ENCODE assay signal across 8 cellular contexts in the genomic region with DNA sequence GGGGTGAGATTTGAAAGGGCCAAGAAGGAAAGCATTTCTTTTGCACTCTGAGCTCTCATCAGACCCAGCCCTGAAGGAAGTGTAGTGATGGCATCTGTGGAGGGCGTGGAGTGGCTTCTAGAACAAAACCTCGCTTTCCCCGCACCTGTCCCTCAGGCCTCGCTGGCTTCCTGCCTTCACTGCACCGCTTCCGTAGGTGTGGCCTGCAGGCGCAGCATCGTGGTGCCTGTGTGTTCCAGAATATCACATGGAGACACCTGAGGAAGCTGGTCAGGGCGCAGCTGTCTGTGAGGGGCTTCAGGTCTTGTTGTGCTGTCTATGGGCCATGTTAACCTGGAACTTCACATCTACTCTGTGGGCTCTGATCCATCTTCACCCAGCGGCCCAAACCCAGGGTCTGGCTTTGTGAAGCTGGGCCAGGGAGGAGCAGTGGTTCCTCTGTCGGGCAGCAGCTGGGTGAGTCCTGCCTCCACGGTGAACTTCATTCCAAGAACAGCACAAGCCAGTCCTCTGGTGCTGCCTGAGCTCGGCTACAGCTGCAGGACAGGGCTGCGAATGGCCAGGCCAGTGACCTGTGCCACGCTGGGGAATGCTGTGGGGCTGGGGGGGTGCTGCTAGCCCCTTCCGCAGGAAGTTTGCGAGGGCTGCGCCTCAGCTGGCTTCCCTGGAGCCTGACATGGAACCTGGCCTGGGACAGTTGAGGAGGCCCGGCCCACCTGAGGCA. TPM values are rescaled to one million over a fixed set of nuclear protein-coding genes. Genes with fewer than 3 reads are reported as not detected.
DNase-seq lines count a peak whose midpoint lies in the region; ATAC-seq and TF ChIP-seq lines count a peak whose summit lies in the region.

No MANE protein-coding gene starts in this region.

- H2AFZ ChIP-seq in neural progenitor cell (replicated peaks): no peak overlapping the region

- TF ChIP-seq CTCF in endodermal cell (conservative IDR thresholded peaks at IDR 0.05) (no peak), omental fat pad (IDR thresholded peaks at IDR 0.05) (no peak), neural progenitor cell (IDR thresholded peaks at IDR 0.05) (no peak)

- H3K4me1 Mint-ChIP-seq in endodermal cell (peaks cover 3% of the 10 kb centered on the region), neural progenitor cell (peaks cover 10% of the 10 kb centered on the region)

- H3K36me3 Mint-ChIP-seq in endodermal cell (ENCODE audit: low read depth) (peaks cover 22% of the 10 kb centered on the region), neural progenitor cell (peaks cover 8% of the 10 kb centered on the region)

- H3K36me3 ChIP-seq in endodermal cell (ENCODE audit: control insufficient read depth, insufficient read depth, low read length) (peaks cover 39% of the 10 kb centered on the region), rectal smooth muscle tissue (ENCODE audit: control insufficient read depth, insufficient read depth, low read length) (peaks cover 14% of the 10 kb centered on the region), neural progenitor cell (no peaks in the 10 kb centered on the region)

- DNase-seq in G401 (ENCODE audit: low spot score): peak; percentile 35
- peak; percentile 22 to 40 for DNase-seq in activated CD4-positive, alpha-beta T cell treated with anti-CD3 and anti-CD28 coated beads, Interleukin-2, amount 50 U/mL, for 24 hours (ENCODE audit: low read depth in 1 of 2, low spot score in 1 of 2)
- peak; percentile 59 for DNase-seq in endodermal cell
- DNase-seq in omental fat pad (ENCODE audit: low spot score): no peak
- no peak for DNase-seq in NCI-H146 treated with DMSO at 0.1 percent for 48 hours (lab: John Stamatoyannopoulos, UW; ENCODE audit: unreplicated experiment)
- no peak for DNase-seq in neural progenitor cell (ENCODE audit: low spot score)

- no peak overlapping the region for H3K27ac Mint-ChIP-seq in endodermal cell
- H3K27ac Mint-ChIP-seq in neural progenitor cell: no peak overlapping the region

- H3K9ac ChIP-seq in endodermal cell (ENCODE audit: extremely low read depth, low read length, poor library complexity, severe bottlenecking): no peak overlapping the region
- no peak overlapping the region for H3K9ac ChIP-seq in rectal smooth muscle tissue (ENCODE audit: low read length)
- H3K9ac ChIP-seq in neural progenitor cell: no peak overlapping the region

- H3K9me3 ChIP-seq in endodermal cell (ENCODE audit: control insufficient read depth, low read length) (no peaks in the 10 kb centered on the region), neural progenitor cell (ENCODE audit: low read depth) (no peaks in the 10 kb centered on the region)

- in situ Hi-C loops in G401 (cut with HindIII; ENCODE audit: low sequenced_read_pairs): no loop called here

- H3K4me1 ChIP-seq in endodermal cell (ENCODE audit: control insufficient read depth, insufficient read depth, low read length): no peaks in the 10 kb centered on the region
- H3K4me1 ChIP-seq in rectal smooth muscle tissue (ENCODE audit: control insufficient read depth, insufficient read depth, low read length): peaks cover 39% of the 10 kb centered on the region
- no peaks in the 10 kb centered on the region for H3K4me1 ChIP-seq in neural progenitor cell

- H3K4me2 ChIP-seq in neural progenitor cell: no peak overlapping the region

- no peaks in the 10 kb centered on the region for H3K27me3 Mint-ChIP-seq in endodermal cell (ENCODE audit: insufficient read depth)
- H3K27me3 Mint-ChIP-seq in neural progenitor cell (ENCODE audit: insufficient read depth, low read depth): peaks cover 7% of the 10 kb centered on the region

- 92 to 93% methylated on average over 15 to 19 of the region's 19 CpGs for WGBS in endodermal cell (ENCODE audit: insufficient coverage in 1 of 2, insufficient read length in 1 of 2), 2 experiments

- no peaks in the 10 kb centered on the region for H3F3A ChIP-seq in neural progenitor cell (ENCODE audit: low read depth)

- no peak overlapping the region for H3K27ac ChIP-seq in endodermal cell (ENCODE audit: low read depth, low read length)
- H3K27ac ChIP-seq in rectal smooth muscle tissue (ENCODE audit: low read depth, low read length): peak overlapping the region; percentile 81
- no peak overlapping the region for H3K27ac ChIP-seq in neural progenitor cell

- H3K4me3 Mint-ChIP-seq in endodermal cell (no peak overlapping the region), neural progenitor cell (no peak overlapping the region)

- ATAC-seq in omental fat pad (ENCODE audit: low FRiP score): no peak
- ATAC-seq in HG02840 (IDR thresholded peaks at IDR 0.05; ENCODE audit: low FRiP score, unreplicated experiment): no peak

- H3K9me3 Mint-ChIP-seq in endodermal cell (no peaks in the 10 kb centered on the region), neural progenitor cell (no peaks in the 10 kb centered on the region)

- H3K4me3 ChIP-seq in endodermal cell (ENCODE audit: low read length): no peak overlapping the region
- no peak overlapping the region for H3K4me3 ChIP-seq in rectal smooth muscle tissue (ENCODE audit: low read length)
- H3K4me3 ChIP-seq in neural progenitor cell: no peak overlapping the region

- no peaks in the 10 kb centered on the region for H3K27me3 ChIP-seq in endodermal cell (ENCODE audit: control insufficient read depth, insufficient read depth, low read length, poor library complexity, severe bottlenecking)
- no peaks in the 10 kb centered on the region for H3K27me3 ChIP-seq in rectal smooth muscle tissue (ENCODE audit: control insufficient read depth, insufficient read depth, low read length)
- H3K27me3 ChIP-seq in neural progenitor cell: no peaks in the 10 kb centered on the region

- H4K20me1 ChIP-seq in neural progenitor cell (ENCODE audit: low read depth): peaks cover 32% of the 10 kb centered on the region

- H3K79me2 ChIP-seq in neural progenitor cell (ENCODE audit: low read depth): no peaks in the 10 kb centered on the region

RNA-seq across cellular contexts. Expression of a gene that starts 40.9 kb away (rescaled TPM):
- 305 and 378 TPM in 2 replicates for total RNA-seq in G401 (2014; rRNA removed; shearing (Covaris generic))
- total RNA-seq in endodermal cell (100 to 1,000 TPM; 196 to 204 TPM), omental fat pad (100 to 1,000 TPM; 147 to 228 (median 170) TPM), neural progenitor cell (ENCODE audit: low replicate concordance) (107 and 158 TPM in 2 replicates)
- polyA plus RNA-seq in endodermal cell (2013, experiment 1 of 2): 192 TPM
- polyA plus RNA-seq in endodermal cell (2013, experiment 2 of 2): 208 TPM

Comparison
In these comparisons a context has a peak if more than half of its experiments do, and no peak if none do; other contexts are left out.
1. DNase-seq: peak in G401 (single experiment), activated CD4-positive, alpha-beta T cell treated with anti-CD3 and anti-CD28 coated beads, Interleukin-2, amount 50 U/mL, for 24 hours (2 of 2) and endodermal cell (single experiment); none in omental fat pad (single experiment), NCI-H146 treated with DMSO at 0.1 percent for 48 hours (single experiment) and neural progenitor cell (single experiment).